Comparison of ENCODE assay signal across 1 cellular context in genomic region chr10:110699859-110700468, GRCh38.
A peak's percentile ranks its signal among the peaks of the same experiment; 100 is the strongest.
TF ChIP-seq lines count a peak whose summit lies in the region.

No MANE protein-coding gene starts in this region.

TF ChIP-seq in HEK293, 187 proteins besides CTCF, POLR2A, EP300 and RAD21 (continued from another document):
- peak; percentile 94 for TF ChIP-seq PRDM10 (tag by site-specific recombination; IDR thresholded peaks at IDR 0.05)
